Comparison of ENCODE assay signal across 12 cellular contexts in genomic region chr14:59343585-59343984, GRCh38.
A peak's percentile ranks its signal among the peaks of the same experiment; 100 is the strongest.
DNase-seq lines count a peak whose midpoint lies in the region; ATAC-seq lines count a peak whose summit lies in the region.
"Had no signal": no experiment of that assay in that cellular context is flagged by ENCODE, and none has a peak within 500 bp of the region (broad histone marks: within the 10 kb centered on the region; RNA-seq: fewer than 3 reads in every experiment).

No MANE protein-coding gene starts in this region.

- peak; percentile 31 for DNase-seq in HK-2 (ENCODE audit: unreplicated experiment)
- peak; percentile 11 for DNase-seq in NCI-H345 (lab: John Stamatoyannopoulos, UW)
- DNase-seq in glomerular visceral epithelial cell (ENCODE audit: extremely low spot score), result peak; percentile 70
- DNase-seq in renal cortical epithelial cell (ENCODE audit: low read depth), result peak; percentile 75
- DNase-seq in NCI-H748 treated with DMSO at 0.1 percent for 48 hours (lab: John Stamatoyannopoulos, UW), result no peak
- DNase-seq in SIG-M5 treated with dmso at 0.1 percent for 504 hours (lab: John Stamatoyannopoulos, UW; ENCODE audit: unreplicated experiment), result no peak
- DNase-seq: activated CD4-positive, CD25-positive, alpha-beta regulatory T cell; activated T-cell treated with anti-CD3 and anti-CD28 coated beads, Interleukin-2, amount 50 U/mL, for 24 hours; GM23248; stimulated activated naive CD4-positive, alpha-beta T cell had no signal

- ATAC-seq in HG02870 (IDR thresholded peaks at IDR 0.05; ENCODE audit: unreplicated experiment) (no peak), HG03095 (IDR thresholded peaks at IDR 0.05; ENCODE audit: unreplicated experiment) (no peak)

Comparison
In these comparisons a context has a peak if more than half of its experiments do, and no peak if none do; other contexts are left out.
1. DNase-seq: peak in HK-2 (single experiment), NCI-H345 (single experiment), glomerular visceral epithelial cell (single experiment) and renal cortical epithelial cell (single experiment); none in NCI-H748 treated with DMSO at 0.1 percent for 48 hours (single experiment) and SIG-M5 treated with dmso at 0.1 percent for 504 hours (single experiment).